In the genomic region with DNA sequence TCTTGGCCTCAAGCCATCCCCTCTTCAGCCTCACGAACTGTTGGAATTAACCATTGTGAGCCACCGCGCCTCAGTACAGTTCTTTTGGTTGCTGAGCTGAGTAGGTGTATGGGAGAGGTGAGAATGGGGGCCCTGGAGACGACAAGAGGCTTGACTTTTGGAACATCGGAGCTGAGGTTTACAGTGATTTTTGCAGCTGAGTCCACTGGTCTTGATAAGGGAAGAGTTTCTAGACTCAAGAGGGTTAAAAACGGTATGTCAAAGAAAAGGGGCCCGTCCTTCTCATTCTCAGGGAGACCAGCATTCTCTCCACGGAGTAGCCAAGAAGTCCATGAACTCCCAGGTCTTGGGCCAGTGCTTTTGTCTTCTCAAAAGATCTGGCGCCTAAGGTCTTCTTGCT, we compare ENCODE assay signal across 12 cellular contexts. TPM values are rescaled to one million over a fixed set of nuclear protein-coding genes. Genes with fewer than 3 reads are reported as not detected.
DNase-seq lines count a peak whose midpoint lies in the region; ATAC-seq and TF ChIP-seq lines count a peak whose summit lies in the region.
"Had no signal": no experiment of that assay in that cellular context is flagged by ENCODE, and none has a peak within 500 bp of the region (broad histone marks: within the 10 kb centered on the region; RNA-seq: fewer than 3 reads in every experiment).

No MANE protein-coding gene starts in this region.

- H3K27me3 Mint-ChIP-seq in glutamatergic neuron (ENCODE audit: unreplicated experiment), result peaks cover 16% of the 10 kb centered on the region

- H3K4me1 Mint-ChIP-seq in glutamatergic neuron (ENCODE audit: low read depth, unreplicated experiment), result peaks cover 8% of the 10 kb centered on the region

- POLR2A ChIA-PET in RWPE1 (lab: Yijun Ruan, JAX; ENCODE audit: low non-redundant PET), result no interaction called here

- H3K27ac ChIP-seq in RWPE1, result peak overlapping the region; percentile 45; the same call in 1 of the 2 replicates
- H3K27ac ChIP-seq: heart right ventricle, ovary had no signal

- ATAC-seq in GM18870 (IDR thresholded peaks at IDR 0.05; ENCODE audit: unreplicated experiment) (no peak), HG02759 (IDR thresholded peaks at IDR 0.05; ENCODE audit: unreplicated experiment) (no peak), HG03571 (IDR thresholded peaks at IDR 0.05; ENCODE audit: unreplicated experiment) (no peak)

- peak overlapping the region; percentile 34 for H3K4me3 Mint-ChIP-seq in glutamatergic neuron (ENCODE audit: unreplicated experiment)

- H3K36me3 Mint-ChIP-seq in glutamatergic neuron (ENCODE audit: unreplicated experiment), result peaks cover 4% of the 10 kb centered on the region

- peak overlapping the region; percentile 33 for H3K27ac Mint-ChIP-seq in glutamatergic neuron (ENCODE audit: unreplicated experiment)

- peaks cover 19% of the 10 kb centered on the region for H3K9me3 Mint-ChIP-seq in glutamatergic neuron (ENCODE audit: unreplicated experiment)
- H3K9me3 Mint-ChIP-seq: IgD-negative memory B cell had no signal

- DNase-seq in NCI-H2227 (lab: John Stamatoyannopoulos, UW; ENCODE audit: unreplicated experiment) (peak; percentile 7), NCI-H2227 treated with DMSO at 0.1 percent for 48 hours (lab: John Stamatoyannopoulos, UW) (no peak), DMS53 treated with DMSO at 0.1 percent for 48 hours (lab: John Stamatoyannopoulos, UW; ENCODE audit: unreplicated experiment) (peak; percentile 16), RWPE1 (ENCODE audit: low spot score) (no peak), glutamatergic neuron (no peak)
- DNase-seq: heart right ventricle, NCI-H2107, ovary had no signal

- CTCF ChIA-PET in RWPE1 (lab: Yijun Ruan, JAX), result no interaction called here

- no peak for TF ChIP-seq CTCF in RWPE1 (conservative IDR thresholded peaks at IDR 0.05; ENCODE audit: low read depth)
- no peak for TF ChIP-seq CTCF in glutamatergic neuron (IDR thresholded peaks at IDR 0.05; ENCODE audit: partially characterized antibody, unreplicated experiment)

RNA-seq across cellular contexts. Expression of gene QTRT1, which starts 6.5 kb away (rescaled TPM):
- total RNA-seq in glutamatergic neuron (ENCODE audit: unreplicated experiment), result 35.1 TPM

RNA-seq across cellular contexts. Expression of gene DNM2, which starts 23.2 kb away (rescaled TPM):
- total RNA-seq in glutamatergic neuron (ENCODE audit: unreplicated experiment), result 227 TPM

RNA-seq across cellular contexts. Expression of gene ILF3, which starts 40.6 kb away (rescaled TPM):
- total RNA-seq in glutamatergic neuron (ENCODE audit: unreplicated experiment), result 536 TPM

Comparison
In these comparisons a context has a peak if more than half of its experiments do, and no peak if none do; other contexts are left out.
1. DNase-seq: peak in NCI-H2227 (single experiment) and DMS53 treated with DMSO at 0.1 percent for 48 hours (single experiment); none in NCI-H2227 treated with DMSO at 0.1 percent for 48 hours (single experiment), RWPE1 (single experiment) and glutamatergic neuron (single experiment).